14 cellular contexts compared by ENCODE assay signal in the genomic region with DNA sequence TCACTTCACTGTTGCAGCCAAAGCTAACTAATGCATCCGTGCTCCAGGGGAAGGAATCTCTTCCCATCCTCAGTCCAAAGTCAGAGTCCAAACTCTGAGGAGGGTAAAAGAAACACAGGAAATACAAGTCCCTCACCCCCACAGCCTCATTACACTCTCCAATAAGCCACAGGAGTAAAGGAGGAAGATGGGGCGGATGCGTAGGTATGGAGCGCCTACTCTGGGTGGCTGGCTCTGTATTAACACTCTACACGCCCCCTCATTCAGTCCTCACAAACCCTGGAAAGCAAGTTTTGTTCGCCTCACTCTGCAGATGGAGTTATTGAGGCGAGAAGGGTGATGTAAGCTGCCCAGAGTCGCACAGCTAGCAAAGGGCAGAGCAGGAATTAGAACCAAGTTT.
DNase-seq lines count a peak whose midpoint lies in the region; TF ChIP-seq lines count a peak whose summit lies in the region.
"Had no signal": no experiment of that assay in that cellular context is flagged by ENCODE, and none has a peak within 500 bp of the region (broad histone marks: within the 10 kb centered on the region; RNA-seq: fewer than 3 reads in every experiment).

No MANE protein-coding gene starts in this region.

- H3K4me1 Mint-ChIP-seq in HFFc6 (ENCODE audit: low read depth) (peaks cover 19% of the 10 kb centered on the region), neural progenitor cell (peaks cover 29% of the 10 kb centered on the region)

- peaks cover 6% of the 10 kb centered on the region; the same call in 1 of the 2 replicates for H3K36me3 Mint-ChIP-seq in HFFc6 (ENCODE audit: low read depth)
- H3K36me3 Mint-ChIP-seq in neural progenitor cell: peaks cover 8% of the 10 kb centered on the region

- no peaks in the 10 kb centered on the region for H3F3A ChIP-seq in neural progenitor cell (ENCODE audit: low read depth)

- H3K79me2 ChIP-seq in neural progenitor cell (ENCODE audit: low read depth): no peaks in the 10 kb centered on the region

- H3K4me1 ChIP-seq in neural progenitor cell: peaks cover 9% of the 10 kb centered on the region
- H3K4me1 ChIP-seq: upper lobe of left lung had no signal

- H3K36me3 ChIP-seq in neural progenitor cell (no peaks in the 10 kb centered on the region), WERI-Rb-1 (no peaks in the 10 kb centered on the region)
- H3K36me3 ChIP-seq: upper lobe of left lung had no signal

- H3K9me3 Mint-ChIP-seq in HFFc6 (no peaks in the 10 kb centered on the region), neural progenitor cell (peaks cover 19% of the 10 kb centered on the region)

- no peak overlapping the region for H3K9ac ChIP-seq in neural progenitor cell

- peak overlapping the region; percentile 49 for H3K27ac Mint-ChIP-seq in HFFc6
- H3K27ac Mint-ChIP-seq in neural progenitor cell: peak overlapping the region; percentile 59

- H4K20me1 ChIP-seq in neural progenitor cell (ENCODE audit: low read depth): no peaks in the 10 kb centered on the region

- TF ChIP-seq CTCF in GM10266 (IDR thresholded peaks at IDR 0.05; ENCODE audit: control insufficient read depth, insufficient read depth, low read depth, missing control alignments) (no peak), HFFc6 (IDR thresholded peaks at IDR 0.05) (no peak), astrocyte of the cerebellum (IDR thresholded peaks at IDR 0.05; ENCODE audit: low read depth, low read length, missing control alignments) (no peak), neural progenitor cell (IDR thresholded peaks at IDR 0.05) (no peak), WERI-Rb-1 (IDR thresholded peaks at IDR 0.05; ENCODE audit: low read depth, low read length) (no peak)

- H3K4me3 Mint-ChIP-seq in HFFc6: no peak overlapping the region
- H3K4me3 Mint-ChIP-seq in neural progenitor cell: no peak overlapping the region

- H3K27me3 Mint-ChIP-seq in HFFc6 (ENCODE audit: insufficient read depth) (no peaks in the 10 kb centered on the region; the same call in 1 of the 2 replicates), neural progenitor cell (ENCODE audit: insufficient read depth, low read depth) (peaks cover 2% of the 10 kb centered on the region)

- H3K4me3 ChIP-seq in astrocyte of the cerebellum (ENCODE audit: low read depth, low read length) (no peak overlapping the region), neural progenitor cell (no peak overlapping the region), WERI-Rb-1 (ENCODE audit: low read depth, low read length) (no peak overlapping the region)
- H3K4me3 ChIP-seq: mucosa of descending colon, upper lobe of left lung had no signal

- H3K27me3 ChIP-seq in neural progenitor cell (no peaks in the 10 kb centered on the region), WERI-Rb-1 (ENCODE audit: insufficient read depth, low read depth, severe bottlenecking) (no peaks in the 10 kb centered on the region)
- H3K27me3 ChIP-seq: upper lobe of left lung had no signal

- in situ Hi-C loops in astrocyte of the cerebellum (cut with HindIII; ENCODE audit: low sequenced_read_pairs): no loop called here

- H3K4me2 ChIP-seq in neural progenitor cell: no peak overlapping the region

- H2AFZ ChIP-seq in neural progenitor cell (replicated peaks): no peak overlapping the region

- H3K27ac ChIP-seq in neural progenitor cell: no peak overlapping the region
- H3K27ac ChIP-seq in WERI-Rb-1: no peak overlapping the region
- H3K27ac ChIP-seq: upper lobe of left lung had no signal

- DNase-seq in GM10266 (ENCODE audit: extremely low spot score) (peak; percentile 37), HFFc6 (no peak), astrocyte of the cerebellum (ENCODE audit: low read depth) (peak; percentile 44), neural progenitor cell (ENCODE audit: low spot score) (no peak), activated T-cell treated with anti-CD3 and anti-CD28 coated beads for 4 hours (no peak), cerebellum (ENCODE audit: low spot score) (no peak), WERI-Rb-1 (no peak)
- DNase-seq in stimulated activated naive CD4-positive, alpha-beta T cell (lab: John Stamatoyannopoulos, UW): no peak
- DNase-seq: activated CD4-positive, alpha-beta T cell treated with anti-CD3 and anti-CD28 coated beads, Interleukin-2, amount 50 U/mL, for 4 hours; mucosa of descending colon; NCI-H1436 treated with DMSO at 0.1 percent for 48 hours; RPMI8226; stimulated activated CD4-positive, alpha-beta T cell treated with anti-CD3 and anti-CD28 coated beads, Interleukin-4, amount 100 ng/mL, for 24 hours; upper lobe of left lung had no signal

- peaks cover 11% of the 10 kb centered on the region for H3K9me3 ChIP-seq in neural progenitor cell (ENCODE audit: low read depth)
- H3K9me3 ChIP-seq in WERI-Rb-1 (ENCODE audit: severe bottlenecking): peaks cover 13% of the 10 kb centered on the region
- H3K9me3 ChIP-seq: upper lobe of left lung had no signal

Comparison
In these comparisons a context has a peak if more than half of its experiments do, and no peak if none do; other contexts are left out.
1. DNase-seq: peak in GM10266 (single experiment) and astrocyte of the cerebellum (single experiment); none in HFFc6 (single experiment), neural progenitor cell (single experiment), activated T-cell treated with anti-CD3 and anti-CD28 coated beads for 4 hours (single experiment), stimulated activated naive CD4-positive, alpha-beta T cell (0 of 6), cerebellum (single experiment) and WERI-Rb-1 (single experiment).